In the genomic region with DNA sequence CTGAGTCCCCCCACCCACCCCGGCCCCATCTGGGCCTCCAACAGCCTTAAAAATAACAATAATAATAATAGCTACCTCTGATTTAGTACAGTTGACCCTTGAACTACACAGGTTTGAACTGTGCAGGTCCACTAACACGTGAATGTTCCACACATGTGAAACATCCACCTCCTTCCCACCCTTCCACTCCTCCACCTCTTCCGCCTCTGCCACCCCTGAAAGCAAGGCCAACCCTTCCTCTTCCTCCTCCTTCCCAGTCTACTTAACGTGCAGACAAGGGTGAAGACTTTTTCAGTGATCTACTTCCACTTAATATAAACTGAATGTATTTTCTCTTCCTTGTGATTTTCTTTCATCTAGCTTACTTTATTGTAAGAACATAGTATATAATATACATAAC, we compare ENCODE assay signal across 1 cellular context.
TF ChIP-seq lines count a peak whose summit lies in the region.

No MANE protein-coding gene starts in this region.

TF ChIP-seq in GM23338, 12 proteins besides CTCF, POLR2A, EP300 and RAD21:
- TF ChIP-seq ZNF331 (CRISPR knock-in tag; IDR thresholded peaks at IDR 0.05; ENCODE audit: low read depth) (no peak), EZH2phosphoT487 (IDR thresholded peaks at IDR 0.05; ENCODE audit: unreplicated experiment) (no peak), POLR2AphosphoS5 (IDR thresholded peaks at IDR 0.05; ENCODE audit: low read depth) (no peak), ZNF114 (CRISPR knock-in tag; IDR thresholded peaks at IDR 0.05) (no peak), ETS1 (IDR thresholded peaks at IDR 0.05) (no peak), NANOG (IDR thresholded peaks at IDR 0.05; ENCODE audit: borderline replicate concordance) (no peak), EZH2 (IDR thresholded peaks at IDR 0.05; ENCODE audit: low read depth, unreplicated experiment) (no peak), REST (IDR thresholded peaks at IDR 0.05; ENCODE audit: unreplicated experiment) (no peak), CREB1 (CRISPR knock-in tag; IDR thresholded peaks at IDR 0.05; ENCODE audit: low read depth) (no peak)
